Comparison of ENCODE assay signal across 20 cellular contexts in the genomic region with DNA sequence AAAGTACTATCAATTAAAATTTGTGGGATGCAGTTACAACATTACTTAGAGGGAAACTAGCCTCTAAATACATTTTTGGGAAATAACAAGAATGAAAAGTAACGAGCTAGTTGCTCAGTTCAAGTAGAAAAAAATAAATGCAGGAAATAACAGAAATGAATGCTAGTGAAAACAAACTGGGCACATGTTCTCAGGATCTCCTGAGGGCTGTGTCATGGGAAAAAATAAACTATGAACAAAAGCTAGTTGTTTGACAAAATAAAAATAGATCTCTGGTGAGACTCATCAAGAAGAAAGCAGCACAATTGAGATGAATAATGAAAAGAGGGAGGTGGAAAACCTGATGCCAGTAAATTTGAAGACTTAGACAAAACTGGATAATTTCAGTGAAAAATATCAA.
"Had no signal": no experiment of that assay in that cellular context is flagged by ENCODE, and none has a peak within 500 bp of the region (broad histone marks: within the 10 kb centered on the region; RNA-seq: fewer than 3 reads in every experiment).

No MANE protein-coding gene starts in this region.

- H3K27ac Mint-ChIP-seq: natural killer cell treated with Interleukin-12 subunit alpha and Interleukin-12 subunit beta and Interleukin-15 and Interleukin-18, amount 100 ng/mL, for 72 hours had no signal

- H3K36me3 ChIP-seq: neutrophil had no signal

- H3K9ac ChIP-seq: parathyroid adenoma had no signal

- DNase-seq: activated CD4-positive, alpha-beta T cell treated with anti-CD3 and anti-CD28 coated beads, Interleukin-2, amount 50 U/mL, for 1 hour; activated CD4-positive, CD25-positive, alpha-beta regulatory T cell treated with anti-CD3 and anti-CD28 coated beads, Interleukin-2, amount 50 U/mL, for 72 hours; activated CD8-positive, alpha-beta memory T cell treated with anti-CD3 and anti-CD28 coated beads, Interleukin-2, amount 50 U/mL, for 48 hours; activated effector memory CD4-positive, alpha-beta T cell treated with Interleukin-2 at 50 U/mL for 16 hours; activated naive CD4-positive, alpha-beta T cell treated with anti-CD3 and anti-CD28 coated beads, Interleukin-2, amount 50 U/mL, for 16 hours; activated T-cell treated with anti-CD3 and anti-CD28 coated beads, Interleukin-2, amount 50 U/mL, for 48 hours; effector CD8-positive, alpha-beta T cell; stimulated activated CD4-positive, alpha-beta T cell treated with anti-CD3 and anti-CD28 coated beads, Interleukin-12 subunit alpha, Interleukin-12 subunit beta, amount 100 ng/mL, for 4 hours; stimulated activated CD4-positive, alpha-beta T cell treated with anti-CD3 and anti-CD28 coated beads, Interleukin-1b, Interleukin-23, amount 100 ng/mL, for 48 hours; stimulated activated CD8-positive, alpha-beta memory T cell treated with anti-CD3 and anti-CD28 coated beads, Interleukin-4, amount 100 ng/mL, for 48 hours; stimulated activated naive CD4-positive, alpha-beta T cell; T-helper 2 cell had no signal

- H3K36me3 Mint-ChIP-seq: natural killer cell treated with Interleukin-12 subunit alpha and Interleukin-12 subunit beta and Interleukin-15 and Interleukin-18, amount 100 ng/mL, for 72 hours had no signal

- H3K9me3 ChIP-seq: esophagus muscularis mucosa, neutrophil, tibial nerve had no signal

- H3K27me3 ChIP-seq: esophagus muscularis mucosa, neutrophil, tibial nerve had no signal

- H2AFZ ChIP-seq: parathyroid adenoma had no signal

- H3K4me3 Mint-ChIP-seq: natural killer cell treated with Interleukin-12 subunit alpha and Interleukin-12 subunit beta and Interleukin-15 and Interleukin-18, amount 100 ng/mL, for 72 hours had no signal

- FAIRE-seq: bronchial epithelial cell, urothelium cell line had no signal

- H3K9me3 Mint-ChIP-seq: natural killer cell treated with Interleukin-12 subunit alpha and Interleukin-12 subunit beta and Interleukin-15 and Interleukin-18, amount 100 ng/mL, for 72 hours had no signal

- H3K4me1 ChIP-seq: esophagus muscularis mucosa, tibial nerve had no signal

- H3K79me2 ChIP-seq: parathyroid adenoma had no signal

- H3K27me3 Mint-ChIP-seq: natural killer cell treated with Interleukin-12 subunit alpha and Interleukin-12 subunit beta and Interleukin-15 and Interleukin-18, amount 100 ng/mL, for 72 hours had no signal

- H3K4me3 ChIP-seq: esophagus muscularis mucosa, tibial nerve had no signal

- ATAC-seq: natural killer cell treated with Interleukin-12 subunit alpha and Interleukin-12 subunit beta and Interleukin-15 and Interleukin-18, amount 100 ng/mL, for 72 hours had no signal

- H3K27ac ChIP-seq: esophagus muscularis mucosa, neutrophil, parathyroid adenoma, tibial nerve, VCaP had no signal
